Comparison of ENCODE assay signal across 8 cellular contexts in genomic region chr16:75011634-75012307, GRCh38. TPM values are rescaled to one million over a fixed set of nuclear protein-coding genes. Genes with fewer than 3 reads are reported as not detected.
DNase-seq lines count a peak whose midpoint lies in the region; ATAC-seq, FAIRE-seq and TF ChIP-seq lines count a peak whose summit lies in the region.

No MANE protein-coding gene starts in this region.

- H3K36me3 ChIP-seq in endothelial cell of umbilical vein (ENCODE audit: control insufficient read depth in 2 of 2, extremely low read depth in 1 of 2, insufficient read depth in 2 of 2, low read length in 2 of 2) (no peaks in the 10 kb centered on the region), osteoblast (ENCODE audit: insufficient read depth, low read length) (no peaks in the 10 kb centered on the region)

- peak; percentile 83 for FAIRE-seq in endothelial cell of umbilical vein (lab: Jason Lieb, UNC)

- peak overlapping the region; percentile 69 for H3K9ac ChIP-seq in endothelial cell of umbilical vein (replicated peaks; ENCODE audit: extremely low read depth, insufficient read depth, low read length)

- TF ChIP-seq CTCF in endothelial cell of umbilical vein (IDR thresholded peaks at IDR 0.05; ENCODE audit: extremely low read depth in 1 of 2, insufficient read depth in 1 of 2, low read depth in 1 of 2, low read length in 2 of 2) (no peak), osteoblast (IDR thresholded peaks at IDR 0.05; ENCODE audit: extremely low read depth, low read depth, low read length) (no peak)

- H3K27ac ChIP-seq in endothelial cell of umbilical vein (ENCODE audit: insufficient read depth, low read depth, low read length): peak overlapping the region; percentile 92
- H3K27ac ChIP-seq in osteoblast (ENCODE audit: low read depth, low read length): peak overlapping the region; percentile 81

- H3K9me1 ChIP-seq in endothelial cell of umbilical vein (replicated peaks; ENCODE audit: control insufficient read depth, extremely low read depth, insufficient read depth, low read length): no peaks in the 10 kb centered on the region

- no peaks in the 10 kb centered on the region for H4K20me1 ChIP-seq in endothelial cell of umbilical vein (replicated peaks; ENCODE audit: control insufficient read depth, extremely low read depth, insufficient read depth, low read length)
- H4K20me1 ChIP-seq in osteoblast (ENCODE audit: insufficient read depth, low read length): peaks cover 7% of the 10 kb centered on the region

- intact Hi-C loops in endothelial cell of umbilical vein (cut with micrococcal nuclease): loop anchor here (1.0 to 2.0 kb wide), 4 partner anchors 11 to 76 kb away; partner anchors contain the start of gene WDR59

- no peaks in the 10 kb centered on the region for H3K9me3 ChIP-seq in endothelial cell of umbilical vein (replicated peaks; ENCODE audit: control insufficient read depth, insufficient read depth, low read length)
- no peaks in the 10 kb centered on the region for H3K9me3 ChIP-seq in osteoblast (ENCODE audit: low read depth, low read length)

- CTCF ChIA-PET in endothelial cell of umbilical vein (lab: Charles Lee): interaction anchor here (1.0 to 3.9 kb wide), 8 partner anchors 10 to 187 kb away, joined by 3 to 39 read pairs (median 8); partner anchors contain the start of gene ZNRF1

- POLR2A ChIA-PET in endothelial cell of umbilical vein (lab: Charles Lee): interaction anchor here (1.2 kb wide), 1 partner anchor 27 kb away, joined by 3 read pairs; the partner anchor contains the start of gene WDR59

- no peak for TF ChIP-seq POLR2A in endothelial cell of umbilical vein (IDR thresholded peaks at IDR 0.05; ENCODE audit: low read depth, low read length)

- ATAC-seq in GM19035 (IDR thresholded peaks at IDR 0.05; ENCODE audit: unreplicated experiment) (peak; percentile 59), HG03342 (IDR thresholded peaks at IDR 0.05; ENCODE audit: unreplicated experiment) (peak; percentile 70)

- H3K79me2 ChIP-seq in endothelial cell of umbilical vein (ENCODE audit: control insufficient read depth, insufficient read depth, low read length) (peaks cover 60% of the 10 kb centered on the region), osteoblast (ENCODE audit: insufficient read depth, low read length) (peaks cover 76% of the 10 kb centered on the region)

- DNase-seq in AG20443 (ENCODE audit: low spot score) (peak; percentile 80), endothelial cell of umbilical vein (ENCODE audit: low read depth, low spot score) (peak; percentile 89), osteoblast (ENCODE audit: insufficient read length, low spot score, missing footprints) (peak; percentile 86), NCI-H2196 (lab: John Stamatoyannopoulos, UW; ENCODE audit: unreplicated experiment) (no peak), NCI-H2227 treated with DMSO at 0.1 percent for 48 hours (lab: John Stamatoyannopoulos, UW) (no peak)
- DNase-seq in activated CD4-positive, alpha-beta T cell treated with anti-CD3 and anti-CD28 coated beads for 4 hours: peak; percentile 46 to 51

- H3K4me3 ChIP-seq in endothelial cell of umbilical vein (replicated peaks in 1 of 3; ENCODE audit: insufficient read depth in 1 of 3, low read depth in 1 of 3, low read length in 3 of 3) (peak overlapping the region in 1 of 3 experiments; percentile 34), osteoblast (ENCODE audit: insufficient read depth, low read length) (no peak overlapping the region)

- H3K4me2 ChIP-seq in endothelial cell of umbilical vein (ENCODE audit: insufficient read depth, low read length): peak overlapping the region; percentile 96
- H3K4me2 ChIP-seq in osteoblast (ENCODE audit: insufficient read depth, low read length): peak overlapping the region; percentile 69

- BruUV-seq in endothelial cell of umbilical vein (replicated peaks; lab: Mats Ljungman, UMichigan): TSS peak; percentile 16

- H3K4me1 ChIP-seq in endothelial cell of umbilical vein (ENCODE audit: control insufficient read depth, extremely low read depth, insufficient read depth, low read length): peaks cover 32% of the 10 kb centered on the region
- H3K4me1 ChIP-seq in osteoblast (ENCODE audit: insufficient read depth, low read length): peaks cover 25% of the 10 kb centered on the region

- dilution Hi-C loops in endothelial cell of umbilical vein (cut with MboI; ENCODE audit: extremely low pct_ligation_motif_present, low sequenced_read_pairs): no loop called here

- H2AFZ ChIP-seq in endothelial cell of umbilical vein (ENCODE audit: low read depth, low read length) (peak overlapping the region; percentile 8), osteoblast (ENCODE audit: low read length) (no peak overlapping the region)

- H3K27me3 ChIP-seq in endothelial cell of umbilical vein (ENCODE audit: control insufficient read depth in 2 of 2, insufficient read depth in 2 of 2, low read length in 2 of 2) (no peaks in the 10 kb centered on the region), osteoblast (ENCODE audit: insufficient read depth, low read length) (no peaks in the 10 kb centered on the region)

TF ChIP-seq in endothelial cell of umbilical vein, 7 proteins besides CTCF, POLR2A, EP300 and RAD21:
- peak; percentile 30 for TF ChIP-seq POLR2AphosphoS5 (IDR thresholded peaks at IDR 0.05; ENCODE audit: insufficient read depth, low read depth, low read length)
- TF ChIP-seq MYC (IDR thresholded peaks at IDR 0.05; ENCODE audit: low read depth, low read length): no peak
- TF ChIP-seq FOS (IDR thresholded peaks at IDR 0.05; ENCODE audit: borderline replicate concordance, insufficient read depth, low read length): peak; percentile 80

RNA-seq across cellular contexts. Expression of gene ZNRF1, which starts 12.9 kb away (rescaled TPM):
- 33.2 and 34.9 TPM in 2 replicates for total RNA-seq in endothelial cell of umbilical vein
- polyA plus RNA-seq in endothelial cell of umbilical vein: 23.7 and 25.7 TPM in 2 replicates
- 18.1 and 21.5 TPM in 2 replicates for polyA plus RNA-seq in endothelial cell of umbilical vein (2011; cell fraction: cytosol; rRNA removed)
- 33.2 and 38.1 TPM in 2 replicates for polyA plus RNA-seq in endothelial cell of umbilical vein (2011; cell fraction: nucleus; rRNA removed)
- 29.6 and 47.4 TPM in 2 replicates for polyA plus RNA-seq in endothelial cell of umbilical vein (2012)
- 23.4 and 28.6 TPM in 2 replicates for polyA minus RNA-seq in endothelial cell of umbilical vein
- 16.1 TPM for polyA minus RNA-seq in endothelial cell of umbilical vein (2011; cell fraction: cytosol; rRNA and poly(A)+ RNA removed)
- polyA minus RNA-seq in endothelial cell of umbilical vein (2011; cell fraction: nucleus; rRNA and poly(A)+ RNA removed): 26.0 and 34.1 TPM in 2 replicates
- total RNA-seq in osteoblast: 19.9 and 20.6 TPM in 2 replicates

RNA-seq across cellular contexts. Expression of gene WDR59, which starts 26.8 kb away (rescaled TPM):
- total RNA-seq in endothelial cell of umbilical vein: 60.0 and 62.2 TPM in 2 replicates
- 51.1 and 51.3 TPM in 2 replicates for polyA plus RNA-seq in endothelial cell of umbilical vein
- polyA plus RNA-seq in endothelial cell of umbilical vein (2011; cell fraction: cytosol; rRNA removed): 36.3 TPM in 2 replicates
- polyA plus RNA-seq in endothelial cell of umbilical vein (2011; cell fraction: nucleus; rRNA removed): 161 and 194 TPM in 2 replicates
- 36.0 and 36.7 TPM in 2 replicates for polyA plus RNA-seq in endothelial cell of umbilical vein (2012)
- polyA minus RNA-seq in endothelial cell of umbilical vein: 74.0 and 91.3 TPM in 2 replicates
- polyA minus RNA-seq in endothelial cell of umbilical vein (2011; cell fraction: cytosol; rRNA and poly(A)+ RNA removed): 21.8 TPM
- polyA minus RNA-seq in endothelial cell of umbilical vein (2011; cell fraction: nucleus; rRNA and poly(A)+ RNA removed): 65.9 and 79.0 TPM in 2 replicates
- total RNA-seq in osteoblast: 14.8 and 21.5 TPM in 2 replicates

Comparison
In these comparisons a context has a peak if more than half of its experiments do, and no peak if none do; other contexts are left out.
1. DNase-seq: peak in AG20443 (single experiment), activated CD4-positive, alpha-beta T cell treated with anti-CD3 and anti-CD28 coated beads for 4 hours (2 of 2), endothelial cell of umbilical vein (single experiment) and osteoblast (single experiment); none in NCI-H2196 (single experiment) and NCI-H2227 treated with DMSO at 0.1 percent for 48 hours (single experiment).